ENCODE assay signal across 11 cellular contexts in genomic region chr6:154379585-154379984, GRCh38. TPM values are rescaled to one million over a fixed set of nuclear protein-coding genes. Genes with fewer than 3 reads are reported as not detected.
"Had no signal": no experiment of that assay in that cellular context is flagged by ENCODE, and none has a peak within 500 bp of the region (broad histone marks: within the 10 kb centered on the region; RNA-seq: fewer than 3 reads in every experiment).

No MANE protein-coding gene starts in this region.

- H3K4me3 ChIP-seq: GM23248, HAP-1 had no signal

- H3K36me3 ChIP-seq: HAP-1 had no signal

- H3K27ac Mint-ChIP-seq: IgD-negative memory B cell had no signal

- ATAC-seq: HCT116, HepG2 had no signal

- H3K36me3 Mint-ChIP-seq: IgD-negative memory B cell had no signal

- H2AFZ ChIP-seq: GM23248 had no signal

- H3K9me3 ChIP-seq: HAP-1 had no signal

- FAIRE-seq: HepG2 had no signal

- DNase-seq: GM23248, GOT3, H7, KBM-7 had no signal

- H3K4me1 Mint-ChIP-seq: IgD-negative memory B cell had no signal

- H3K4me3 Mint-ChIP-seq: IgD-negative memory B cell had no signal

- H3K4me2 ChIP-seq: KMS-11 had no signal

- H3K27ac ChIP-seq: GM23248, HL-60, KMS-11 had no signal

- H3K27me3 Mint-ChIP-seq: IgD-negative memory B cell had no signal

RNA-seq across cellular contexts. Expression of gene IPCEF1, which starts 23.0 kb away (rescaled TPM):
- total RNA-seq: GM23248, HepG2, HT1080 had no signal
